16 cellular contexts compared by ENCODE assay signal in genomic region chr7:90155206-90155605, GRCh38. TPM values are rescaled to one million over a fixed set of nuclear protein-coding genes. Genes with fewer than 3 reads are reported as not detected.
DNase-seq lines count a peak whose midpoint lies in the region; FAIRE-seq and TF ChIP-seq lines count a peak whose summit lies in the region.
"Had no signal": no experiment of that assay in that cellular context is flagged by ENCODE, and none has a peak within 500 bp of the region (broad histone marks: within the 10 kb centered on the region; RNA-seq: fewer than 3 reads in every experiment).

No MANE protein-coding gene starts in this region.

- no peaks in the 10 kb centered on the region for H3K79me2 ChIP-seq in KMS-11 (ENCODE audit: insufficient read depth, low read depth)

- H3K9me3 Mint-ChIP-seq in nephron progenitor cell (no peaks in the 10 kb centered on the region), endodermal cell (no peaks in the 10 kb centered on the region)

- no peak for TF ChIP-seq CTCF in C4-2B (conservative IDR thresholded peaks at IDR 0.05)
- no peak for TF ChIP-seq CTCF in KMS-11 (conservative IDR thresholded peaks at IDR 0.05; ENCODE audit: low read depth, low read length)
- no peak for TF ChIP-seq CTCF in cardiac fibroblast (IDR thresholded peaks at IDR 0.05; ENCODE audit: low read depth, low read length)
- no peak for TF ChIP-seq CTCF in nephron progenitor cell (IDR thresholded peaks at IDR 0.05)
- TF ChIP-seq CTCF in endodermal cell (conservative IDR thresholded peaks at IDR 0.05): no peak
- TF ChIP-seq CTCF in colonic mucosa (IDR thresholded peaks at IDR 0.05): no peak

- H3K36me3 Mint-ChIP-seq in nephron progenitor cell (ENCODE audit: low read depth) (no peaks in the 10 kb centered on the region), endodermal cell (ENCODE audit: low read depth) (no peaks in the 10 kb centered on the region)

- H3K4me3 Mint-ChIP-seq in nephron progenitor cell (peak overlapping the region; percentile 75), endodermal cell (no peak overlapping the region)

- no peaks in the 10 kb centered on the region for H3K36me3 ChIP-seq in KMS-11 (ENCODE audit: insufficient read depth)
- H3K36me3 ChIP-seq in endodermal cell (ENCODE audit: control insufficient read depth, insufficient read depth, low read length): no peaks in the 10 kb centered on the region
- no peaks in the 10 kb centered on the region for H3K36me3 ChIP-seq in colonic mucosa
- H3K36me3 ChIP-seq: BE2C, gastroesophageal sphincter, transverse colon had no signal

- 94 to 97% methylated on average over 4 of the region's 4 CpGs for WGBS in endodermal cell (ENCODE audit: insufficient coverage in 1 of 2, insufficient read length in 1 of 2), 2 experiments

- TF ChIP-seq POLR2A in GM12892 (IDR thresholded peaks at IDR 0.05; ENCODE audit: low read depth, low read length): no peak

- H3K9me3 ChIP-seq in endodermal cell (ENCODE audit: control insufficient read depth, low read length) (no peaks in the 10 kb centered on the region), colonic mucosa (no peaks in the 10 kb centered on the region)
- H3K9me3 ChIP-seq: BE2C, gastroesophageal sphincter, transverse colon had no signal

- H3K27ac ChIP-seq in C4-2B (peak overlapping the region; percentile 86), KMS-11 (no peak overlapping the region), endodermal cell (ENCODE audit: low read depth, low read length) (no peak overlapping the region), colonic mucosa (no peak overlapping the region)

- H3K27me3 ChIP-seq in KMS-11 (ENCODE audit: insufficient read depth, low read depth) (no peaks in the 10 kb centered on the region; the same call in 1 of the 2 replicates), endodermal cell (ENCODE audit: control insufficient read depth, insufficient read depth, low read length, poor library complexity, severe bottlenecking) (peaks cover 11% of the 10 kb centered on the region), colonic mucosa (no peaks in the 10 kb centered on the region)
- H3K27me3 ChIP-seq: BE2C, gastroesophageal sphincter, transverse colon had no signal

- H3K27me3 Mint-ChIP-seq in nephron progenitor cell (ENCODE audit: low read depth, poor library complexity): peaks cover 14% of the 10 kb centered on the region
- peaks cover 32% of the 10 kb centered on the region for H3K27me3 Mint-ChIP-seq in endodermal cell (ENCODE audit: insufficient read depth)

- no peak overlapping the region for H3K27ac Mint-ChIP-seq in nephron progenitor cell
- no peak overlapping the region for H3K27ac Mint-ChIP-seq in endodermal cell

- no peak overlapping the region for H3K9ac ChIP-seq in KMS-11
- no peak overlapping the region for H3K9ac ChIP-seq in endodermal cell (ENCODE audit: extremely low read depth, low read length, poor library complexity, severe bottlenecking)
- H3K9ac ChIP-seq in colonic mucosa (ENCODE audit: low read depth in 2 of 2, low read length in 2 of 2): no peak overlapping the region

- no peak overlapping the region; the same call in 1 of the 2 replicates for H3K4me2 ChIP-seq in KMS-11

- intact Hi-C loops in colonic mucosa (cut with DNase I): no loop called here

- DNase-seq in cardiac fibroblast (ENCODE audit: low read depth in 2 of 2) (peak; percentile 24 to 27), nephron progenitor cell (no peak), GM12892 (ENCODE audit: insufficient read length) (no peak), endodermal cell (no peak), colonic mucosa (no peak), T-helper 9 cell (no peak)
- DNase-seq: activated effector memory CD4-positive, alpha-beta T cell treated with Interleukin-2 at 50 U/mL for 16 hours; BE2C; NCI-H748 treated with DMSO at 0.1 percent for 48 hours; Right ventricle myocardium superior; stimulated activated CD4-positive, alpha-beta T cell treated with anti-CD3 and anti-CD28 coated beads, Interleukin-2, amount 100 ng/mL, for 48 hours; stimulated activated CD8-positive, alpha-beta memory T cell treated with anti-CD3 and anti-CD28 coated beads, Interleukin-4, amount 100 ng/mL, for 48 hours; transverse colon had no signal

- peaks cover 31% of the 10 kb centered on the region for H3K4me1 ChIP-seq in KMS-11 (ENCODE audit: low read depth, poor library complexity, severe bottlenecking)
- no peaks in the 10 kb centered on the region for H3K4me1 ChIP-seq in endodermal cell (ENCODE audit: control insufficient read depth, insufficient read depth, low read length)
- H3K4me1 ChIP-seq in colonic mucosa: no peaks in the 10 kb centered on the region
- H3K4me1 ChIP-seq: BE2C had no signal

- no peaks in the 10 kb centered on the region for H4K20me1 ChIP-seq in KMS-11 (ENCODE audit: insufficient read depth)

- 0 out of 2 replicates have a peak overlapping the region, but pooled peaks have one; percentile 100 for H2AFZ ChIP-seq in KMS-11 (ENCODE audit: low read depth)

- peaks cover 4% of the 10 kb centered on the region for H3K4me1 Mint-ChIP-seq in nephron progenitor cell
- peaks cover 2% of the 10 kb centered on the region for H3K4me1 Mint-ChIP-seq in endodermal cell

- FAIRE-seq in GM12892 (lab: Jason Lieb, UNC): no peak

- H3K4me3 ChIP-seq in KMS-11 (IDR thresholded peaks at IDR 0.05; ENCODE audit: insufficient read depth, low read depth, low read length): no peak overlapping the region
- peak overlapping the region; percentile 23 to 68 for H3K4me3 ChIP-seq in cardiac fibroblast (replicated peaks in 1 of 2; ENCODE audit: low read depth in 2 of 2, low read length in 2 of 2)
- no peak overlapping the region for H3K4me3 ChIP-seq in endodermal cell (ENCODE audit: low read length)
- H3K4me3 ChIP-seq in colonic mucosa: no peak overlapping the region

RNA-seq across cellular contexts. Expression of gene STEAP1, which starts 0.9 kb away (rescaled TPM):
- polyA plus RNA-seq in GM12892 (2012; ENCODE audit: missing spikeins): 0.47 TPM
- total RNA-seq in endodermal cell: 1 to 10 TPM in 1 of 2 donors, under 1 TPM in 1; 0.66 to 3.8 TPM
- 3.7 TPM for polyA plus RNA-seq in endodermal cell (2013, experiment 1 of 2)
- polyA plus RNA-seq in endodermal cell (2013, experiment 2 of 2): 2.5 TPM
- total RNA-seq in colonic mucosa: 10 to 100 TPM; 19.2 to 22.0 TPM

RNA-seq across cellular contexts. Expression of gene STEAP2, which starts 56.3 kb away (rescaled TPM):
- polyA plus RNA-seq in GM12892 (2012; ENCODE audit: missing spikeins): 0.11 TPM
- total RNA-seq in endodermal cell (10 to 100 TPM in 1 of 2 donors, 1 to 10 TPM in 1; 4.0 to 11.0 TPM), colonic mucosa (10 to 100 TPM; 19.7 to 27.3 TPM)
- polyA plus RNA-seq in endodermal cell (2013, experiment 1 of 2): 3.0 TPM
- 1.8 TPM for polyA plus RNA-seq in endodermal cell (2013, experiment 2 of 2)

Comparison
In these comparisons a context has a peak if more than half of its experiments do, and no peak if none do; other contexts are left out.
1. H3K4me3 ChIP-seq: peak in cardiac fibroblast (2 of 2); none in KMS-11 (single experiment), endodermal cell (single experiment) and colonic mucosa (single experiment).
2. DNase-seq: peak in cardiac fibroblast (2 of 2); none in nephron progenitor cell (single experiment), GM12892 (single experiment), endodermal cell (single experiment), colonic mucosa (single experiment) and T-helper 9 cell (single experiment).
3. RNA of gene STEAP1, which starts 0.9 kb away (total RNA-seq): 19.2 to 22.0 TPM in colonic mucosa; 0.66 to 3.8 TPM in endodermal cell; every median in the first group is over 4 times any median in the second.